8 cellular contexts compared by ENCODE assay signal in genomic region chr1:56644064-56644940, GRCh38. TPM values are rescaled to one million over a fixed set of nuclear protein-coding genes. Genes with fewer than 3 reads are reported as not detected.
A peak's percentile ranks its signal among the peaks of the same experiment; 100 is the strongest.
DNase-seq lines count a peak whose midpoint lies in the region; ATAC-seq and TF ChIP-seq lines count a peak whose summit lies in the region.

No MANE protein-coding gene starts in this region.

- CTCF ChIA-PET in activated CD8-positive, alpha-beta memory T cell treated with anti-CD3 and anti-CD28 coated beads, Interleukin-2, amount 10 ng/mL, durations not matched to agents 7 days and 5 days (lab: Charles Lee), result no interaction called here

- peak overlapping the region; percentile 93 for H3K4me3 Mint-ChIP-seq in neural crest cell
- no peak overlapping the region for H3K4me3 Mint-ChIP-seq in activated CD8-positive, alpha-beta memory T cell treated with anti-CD3 and anti-CD28 coated beads, Interleukin-2, amount 10 ng/mL, durations not matched to agents 7 days and 5 days

- peak overlapping the region; percentile 69 for H3K4me3 ChIP-seq in RWPE2 (ENCODE audit: severe bottlenecking)
- H3K4me3 ChIP-seq in fibroblast of mammary gland (ENCODE audit: control insufficient read depth, low read depth, low read length), result peak overlapping the region; percentile 50

- no peak overlapping the region for H3K27ac ChIP-seq in RWPE2 (ENCODE audit: poor library complexity, severe bottlenecking)

- H3K27ac Mint-ChIP-seq in neural crest cell (ENCODE audit: unreplicated experiment), result no peak overlapping the region
- no peak overlapping the region for H3K27ac Mint-ChIP-seq in activated CD8-positive, alpha-beta memory T cell treated with anti-CD3 and anti-CD28 coated beads, Interleukin-2, amount 10 ng/mL, durations not matched to agents 7 days and 5 days

- H3K4me1 Mint-ChIP-seq in neural crest cell, result peaks cover 22% of the 10 kb centered on the region
- no peaks in the 10 kb centered on the region for H3K4me1 Mint-ChIP-seq in activated CD8-positive, alpha-beta memory T cell treated with anti-CD3 and anti-CD28 coated beads, Interleukin-2, amount 10 ng/mL, durations not matched to agents 7 days and 5 days

- TF ChIP-seq CTCF in RWPE2 (IDR thresholded peaks at IDR 0.05; ENCODE audit: poor library complexity, severe bottlenecking) (no peak), fibroblast of mammary gland (conservative IDR thresholded peaks at IDR 0.05; ENCODE audit: control insufficient read depth, insufficient read depth, low read depth, low read length) (no peak), neural crest cell (conservative IDR thresholded peaks at IDR 0.05) (no peak)

- peaks cover 3% of the 10 kb centered on the region for H3K9me3 Mint-ChIP-seq in neural crest cell
- H3K9me3 Mint-ChIP-seq in activated CD8-positive, alpha-beta memory T cell treated with anti-CD3 and anti-CD28 coated beads, Interleukin-2, amount 10 ng/mL, durations not matched to agents 7 days and 5 days (ENCODE audit: low read depth), result no peaks in the 10 kb centered on the region

- ATAC-seq in RWPE2 (ENCODE audit: low read depth) (peak; percentile 48), HG03139 (IDR thresholded peaks at IDR 0.05; ENCODE audit: unreplicated experiment) (no peak), GM19328 (IDR thresholded peaks at IDR 0.05; ENCODE audit: unreplicated experiment) (no peak)
- ATAC-seq in activated CD8-positive, alpha-beta memory T cell treated with anti-CD3 and anti-CD28 coated beads, Interleukin-2, amount 10 ng/mL, durations not matched to agents 7 days and 5 days, result no peak

- H3K27me3 ChIP-seq in RWPE2 (ENCODE audit: insufficient read depth, poor library complexity, severe bottlenecking), result peaks cover 5% of the 10 kb centered on the region

- H3K4me1 ChIP-seq in RWPE2 (ENCODE audit: insufficient read depth, poor library complexity, severe bottlenecking), result no peaks in the 10 kb centered on the region

- no peaks in the 10 kb centered on the region for H3K9me3 ChIP-seq in RWPE2 (ENCODE audit: severe bottlenecking)

- no peaks in the 10 kb centered on the region for H3K36me3 ChIP-seq in RWPE2 (ENCODE audit: low read depth)

- peak; percentile 27 for DNase-seq in NCI-H1105 treated with DMSO at 0.1 percent for 48 hours (lab: John Stamatoyannopoulos, UW)
- DNase-seq in NCI-H1105 (lab: John Stamatoyannopoulos, UW), result no peak
- DNase-seq in RWPE2 (ENCODE audit: low spot score), result no peak
- DNase-seq in fibroblast of mammary gland (ENCODE audit: low read depth), result no peak
- DNase-seq in neural crest cell (ENCODE audit: low read depth, low spot score), result no peak
- no peak for DNase-seq in activated CD8-positive, alpha-beta memory T cell treated with anti-CD3 and anti-CD28 coated beads, Interleukin-2, amount 10 ng/mL, durations not matched to agents 7 days and 5 days

- H3K36me3 Mint-ChIP-seq in neural crest cell (ENCODE audit: low read depth), result no peaks in the 10 kb centered on the region
- H3K36me3 Mint-ChIP-seq in activated CD8-positive, alpha-beta memory T cell treated with anti-CD3 and anti-CD28 coated beads, Interleukin-2, amount 10 ng/mL, durations not matched to agents 7 days and 5 days, result peaks cover 3% of the 10 kb centered on the region

- peaks cover 27% of the 10 kb centered on the region for H3K27me3 Mint-ChIP-seq in neural crest cell (ENCODE audit: low read depth)
- peaks cover 45% of the 10 kb centered on the region for H3K27me3 Mint-ChIP-seq in activated CD8-positive, alpha-beta memory T cell treated with anti-CD3 and anti-CD28 coated beads, Interleukin-2, amount 10 ng/mL, durations not matched to agents 7 days and 5 days

RNA-seq across cellular contexts. Expression of gene PRKAA2, which starts 0.8 kb away (rescaled TPM):
- 4.8 and 4.9 TPM in 2 replicates for total RNA-seq in neural crest cell
- total RNA-seq in activated CD8-positive, alpha-beta memory T cell treated with anti-CD3 and anti-CD28 coated beads, Interleukin-2, amount 10 ng/mL, durations not matched to agents 7 days and 5 days, result not detected
